15 cellular contexts compared by ENCODE assay signal in the genomic region with DNA sequence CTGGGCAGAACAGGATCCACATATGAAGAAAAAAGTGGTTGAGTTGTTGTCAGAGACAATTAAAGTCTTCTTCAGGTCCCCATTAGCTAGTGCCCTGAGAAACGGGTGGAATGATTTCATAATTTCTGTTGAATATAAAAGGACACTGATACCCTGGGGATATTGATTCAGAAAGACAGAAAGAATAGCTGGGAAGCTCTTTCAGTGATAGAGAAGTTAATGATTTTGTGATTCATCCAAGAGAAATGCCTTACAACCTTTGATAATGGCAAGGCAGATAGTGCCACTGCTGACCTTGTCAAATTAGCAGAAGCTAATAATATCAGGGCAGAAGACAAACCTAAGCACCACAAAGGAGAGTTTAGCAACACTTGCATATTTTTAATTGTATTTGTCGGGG. TPM values are rescaled to one million over a fixed set of nuclear protein-coding genes. Genes with fewer than 3 reads are reported as not detected.
A peak's percentile ranks its signal among the peaks of the same experiment; 100 is the strongest.
DNase-seq lines count a peak whose midpoint lies in the region; ATAC-seq and TF ChIP-seq lines count a peak whose summit lies in the region.
"Had no signal": no experiment of that assay in that cellular context is flagged by ENCODE, and none has a peak within 500 bp of the region (broad histone marks: within the 10 kb centered on the region; RNA-seq: fewer than 3 reads in every experiment).

No MANE protein-coding gene starts in this region.

- no peaks in the 10 kb centered on the region for H4K20me1 ChIP-seq in SK-N-SH (ENCODE audit: insufficient read depth)
- no peaks in the 10 kb centered on the region for H4K20me1 ChIP-seq in smooth muscle cell (ENCODE audit: low read depth)
- H4K20me1 ChIP-seq: BLaER1 treated with 17β-estradiol and CSF1 and Interleukin-3, amounts not matched to agents 10 nM and 100 nM had no signal

- H3K9me2 ChIP-seq in SK-N-SH = no peaks in the 10 kb centered on the region

- no peaks in the 10 kb centered on the region for H3K9me3 ChIP-seq in breast epithelium
- H3K9me3 ChIP-seq in SK-N-SH = no peaks in the 10 kb centered on the region
- no peaks in the 10 kb centered on the region for H3K9me3 ChIP-seq in smooth muscle cell (replicated peaks; ENCODE audit: low read depth)
- H3K9me3 ChIP-seq: BLaER1 treated with 17β-estradiol and CSF1 and Interleukin-3, amounts not matched to agents 10 nM and 100 nM had no signal

- no peak for TF ChIP-seq RAD21 in SK-N-SH (IDR thresholded peaks at IDR 0.05; ENCODE audit: low read length)

- no peaks in the 10 kb centered on the region for H3K27me3 ChIP-seq in breast epithelium
- H3K27me3 ChIP-seq in SK-N-SH (ENCODE audit: insufficient read depth) = no peaks in the 10 kb centered on the region
- no peaks in the 10 kb centered on the region for H3K27me3 ChIP-seq in smooth muscle cell (ENCODE audit: low read depth)
- H3K27me3 ChIP-seq: BLaER1 treated with 17β-estradiol and CSF1 and Interleukin-3, amounts not matched to agents 10 nM and 100 nM had no signal

- ATAC-seq in HG02938 (IDR thresholded peaks at IDR 0.05; ENCODE audit: unreplicated experiment) = no peak

- CTCF ChIA-PET in MCF 10A (lab: Yijun Ruan, JAX) = interaction anchor here (0.5 to 2.2 kb wide), 22 partner anchors 9 to 1494 kb away, joined by 3 to 17 read pairs (median 4); no protein-coding TSS in a partner anchor
- CTCF ChIA-PET in SK-N-SH (lab: Yijun Ruan, JAX) = interaction anchor here (0.6 to 9.4 kb wide), 21 partner anchors 9 to 388 kb away, joined by 3 to 183 read pairs (median 5); partner anchors contain the start of gene UNC5C

- H3F3A ChIP-seq in SK-N-SH (replicated peaks; ENCODE audit: insufficient read depth) (peaks cover 27% of the 10 kb centered on the region), smooth muscle cell (ENCODE audit: low read depth) (peaks cover 20% of the 10 kb centered on the region)

- 26% methylated on average over 2 of the region's 2 CpGs for WGBS in SK-N-SH (ENCODE audit: low lambda C conversion rate)
- WGBS in smooth muscle cell (ENCODE audit: low lambda C conversion rate) = 65% methylated on average over 2 of the region's 2 CpGs

- H3K4me3 ChIP-seq in breast epithelium = no peak overlapping the region
- no peak overlapping the region for H3K4me3 ChIP-seq in SK-N-SH (ENCODE audit: low read depth in 2 of 2, low read length in 1 of 2)
- H3K4me3 ChIP-seq in smooth muscle cell = no peak overlapping the region
- H3K4me3 ChIP-seq: BLaER1 treated with 17β-estradiol and CSF1 and Interleukin-3, amounts not matched to agents 10 nM and 100 nM had no signal

- H3K9ac ChIP-seq in SK-N-SH (no peak overlapping the region), smooth muscle cell (ENCODE audit: low read depth) (no peak overlapping the region)
- H3K9ac ChIP-seq: BLaER1 treated with 17β-estradiol and CSF1 and Interleukin-3, amounts not matched to agents 10 nM and 100 nM had no signal

- H3K79me2 ChIP-seq in SK-N-SH (ENCODE audit: insufficient read depth) = no peaks in the 10 kb centered on the region
- peaks cover 63% of the 10 kb centered on the region for H3K79me2 ChIP-seq in smooth muscle cell (ENCODE audit: low read depth)

- no peak overlapping the region for H3K27ac Mint-ChIP-seq in MCF 10A (ENCODE audit: low read depth, unreplicated experiment)
- H3K27ac Mint-ChIP-seq: CD8-positive, alpha-beta memory T cell had no signal

- intact Hi-C loops in MCF 10A (cut with micrococcal nuclease) = loop anchor here (1.0 to 5.0 kb wide), 3 partner anchors 344 to 841 kb away; no protein-coding TSS in a partner anchor
- intact Hi-C loops in breast epithelium (cut with DNase I; ENCODE audit: low total_unique reads) = loop anchor here (5.0 kb wide), 1 partner anchor 41 kb away; no protein-coding TSS in a partner anchor

- no peaks in the 10 kb centered on the region for H3K9me3 Mint-ChIP-seq in MCF 10A (ENCODE audit: unreplicated experiment)

- no peaks in the 10 kb centered on the region for H3K36me3 Mint-ChIP-seq in MCF 10A (ENCODE audit: insufficient read depth, unreplicated experiment)
- H3K36me3 Mint-ChIP-seq: CD8-positive, alpha-beta memory T cell had no signal

- H3K27ac ChIP-seq in breast epithelium = peak overlapping the region in 1 of 2 donors; percentile 22
- H3K27ac ChIP-seq in SK-N-SH (ENCODE audit: low read depth in 2 of 2, low read length in 1 of 2) = peak overlapping the region; percentile 18 to 96; a peak in 3 of 4 replicates
- H3K27ac ChIP-seq in epithelial cell of prostate = peak overlapping the region; percentile 3
- H3K27ac ChIP-seq in smooth muscle cell (ENCODE audit: low read depth) = peak overlapping the region; percentile 5
- H3K27ac ChIP-seq: BLaER1 treated with 17β-estradiol and CSF1 and Interleukin-3, amounts not matched to agents 10 nM and 100 nM had no signal

- no TSS peak for BruUV-seq in MCF 10A (replicated peaks; lab: Mats Ljungman, UMichigan)

- H3K4me1 Mint-ChIP-seq in MCF 10A (ENCODE audit: insufficient read depth, unreplicated experiment) = peaks cover 17% of the 10 kb centered on the region
- H3K4me1 Mint-ChIP-seq: CD8-positive, alpha-beta memory T cell had no signal

- H3K4me2 ChIP-seq in SK-N-SH (peak overlapping the region; percentile 36), smooth muscle cell (peak overlapping the region; percentile 63)
- H3K4me2 ChIP-seq: BLaER1 treated with 17β-estradiol and CSF1 and Interleukin-3, amounts not matched to agents 10 nM and 100 nM had no signal

- no peaks in the 10 kb centered on the region for H3K27me3 Mint-ChIP-seq in MCF 10A (ENCODE audit: insufficient read depth, unreplicated experiment)
- H3K27me3 Mint-ChIP-seq: CD8-positive, alpha-beta memory T cell had no signal

- no peak overlapping the region for H3K4me3 Mint-ChIP-seq in MCF 10A (ENCODE audit: unreplicated experiment)
- H3K4me3 Mint-ChIP-seq: CD8-positive, alpha-beta memory T cell had no signal

- no peak for TF ChIP-seq POLR2A in breast epithelium (IDR thresholded peaks at IDR 0.05)

- H2AFZ ChIP-seq in SK-N-SH (ENCODE audit: low read depth) (peak overlapping the region; percentile 23; the same call in 1 of the 2 replicates), smooth muscle cell (ENCODE audit: low read depth) (peak overlapping the region; percentile 59)

- H3K36me3 ChIP-seq in breast epithelium (no peaks in the 10 kb centered on the region), SK-N-SH (replicated peaks in 1 of 2; ENCODE audit: control insufficient read depth in 1 of 2, insufficient read depth in 2 of 2, low read length in 1 of 2) (no peaks in the 10 kb centered on the region), smooth muscle cell (ENCODE audit: low read depth) (no peaks in the 10 kb centered on the region)
- H3K36me3 ChIP-seq: BLaER1 treated with 17β-estradiol and CSF1 and Interleukin-3, amounts not matched to agents 10 nM and 100 nM had no signal

- H3K4me1 ChIP-seq in breast epithelium = peaks cover 0 to 5% of the 10 kb centered on the region in 2 donors
- peaks cover 8 to 62% of the 10 kb centered on the region in 2 experiments; a peak in 3 of 4 replicates for H3K4me1 ChIP-seq in SK-N-SH (ENCODE audit: control insufficient read depth in 1 of 2, insufficient read depth in 2 of 2, low read depth in 1 of 2, low read length in 1 of 2)
- peaks cover 11% of the 10 kb centered on the region for H3K4me1 ChIP-seq in smooth muscle cell (ENCODE audit: low read depth)
- H3K4me1 ChIP-seq: BLaER1 treated with 17β-estradiol and CSF1 and Interleukin-3, amounts not matched to agents 10 nM and 100 nM had no signal

- POLR2A ChIA-PET in MCF 10A (lab: Yijun Ruan, JAX) = interaction anchor here (0.7 kb wide), 1 partner anchor 841 kb away, joined by 3 read pairs; no protein-coding TSS in a partner anchor
- POLR2A ChIA-PET in SK-N-SH (lab: Yijun Ruan, JAX) = interaction anchor here (0.9 to 2.9 kb wide), 3 partner anchors 26 to 38 kb away, joined by 4 to 14 read pairs (median 13); partner anchors contain the start of gene UNC5C

- no peak for TF ChIP-seq CTCF in MCF 10A (IDR thresholded peaks at IDR 0.05; ENCODE audit: unreplicated experiment)
- TF ChIP-seq CTCF in breast epithelium (IDR thresholded peaks at IDR 0.05) = no peak
- TF ChIP-seq CTCF in SK-N-SH (IDR thresholded peaks at IDR 0.05) = no peak
- no peak for TF ChIP-seq CTCF in smooth muscle cell (IDR thresholded peaks at IDR 0.05; ENCODE audit: borderline replicate concordance, insufficient read depth, poor library complexity, severe bottlenecking)

- peak; percentile 13 to 42; a peak in 1 of 4 replicates for TF ChIP-seq EP300 in SK-N-SH (IDR thresholded peaks at IDR 0.05; ENCODE audit: borderline replicate concordance in 1 of 2, low read depth in 1 of 2, low read length in 1 of 2)

- DNase-seq in MCF 10A (ENCODE audit: unreplicated experiment) (peak; percentile 13), breast epithelium (ENCODE audit: low spot score in 2 of 2) (no peak), SK-N-SH (no peak), epithelial cell of prostate (ENCODE audit: low read depth, low spot score) (no peak), smooth muscle cell (lab: John Stamatoyannopoulos, UW; ENCODE audit: unreplicated experiment) (no peak), cerebellum (ENCODE audit: low spot score) (no peak), NCI-H2171 (lab: John Stamatoyannopoulos, UW) (no peak)
- DNase-seq: 8988T; CD8-positive, alpha-beta memory T cell; DMS79 treated with DMSO at 0.1 percent for 48 hours; NCI-H1930; NCI-H2171 treated with DMSO at 0.1 percent for 48 hours; NCI-H748 treated with DMSO at 0.1 percent for 48 hours had no signal

TF ChIP-seq in SK-N-SH, 30 proteins besides CTCF, POLR2A, EP300 and RAD21 (continues in another document):
- TF ChIP-seq MAX (IDR thresholded peaks at IDR 0.05; ENCODE audit: low read depth) = no peak
- TF ChIP-seq NFIC (IDR thresholded peaks at IDR 0.05; ENCODE audit: borderline replicate concordance) = no peak
- peak; percentile 39; the same call in 1 of the 2 replicates for TF ChIP-seq JUND (IDR thresholded peaks at IDR 0.05)
- TF ChIP-seq USF2 (IDR thresholded peaks at IDR 0.05; ENCODE audit: borderline replicate concordance, low read depth, low read length) = no peak
- no peak for TF ChIP-seq FOXM1 (IDR thresholded peaks at IDR 0.05; ENCODE audit: low read depth)

RNA-seq across cellular contexts. Expression of gene UNC5C, which starts 37.9 kb away (rescaled TPM):
- total RNA-seq in MCF 10A (2022) (not detected in 2 replicates), breast epithelium (10 to 100 TPM in 1 of 3 donors, 1 to 10 TPM in 2; 6.2 to 20.9 (median 6.2) TPM), smooth muscle cell (15.6 and 15.7 TPM in 2 replicates), cerebellum (114 TPM)
- polyA plus RNA-seq in SK-N-SH (2012; rRNA removed) (3.3 and 5.4 TPM in 2 replicates), smooth muscle cell (2.0 and 5.7 TPM in 2 replicates)
- polyA plus RNA-seq in SK-N-SH (2012; cell fraction: cytosol; rRNA removed) = 3.9 and 5.5 TPM in 2 replicates
- polyA plus RNA-seq in SK-N-SH (2012; cell fraction: nucleus; rRNA removed) = 3.7 and 5.9 TPM in 2 replicates
- total RNA-seq: CD8-positive, alpha-beta memory T cell had no signal
- polyA plus RNA-seq: CD8-positive, alpha-beta memory T cell had no signal
